ENCODE assay signal across 12 cellular contexts in the genomic region with DNA sequence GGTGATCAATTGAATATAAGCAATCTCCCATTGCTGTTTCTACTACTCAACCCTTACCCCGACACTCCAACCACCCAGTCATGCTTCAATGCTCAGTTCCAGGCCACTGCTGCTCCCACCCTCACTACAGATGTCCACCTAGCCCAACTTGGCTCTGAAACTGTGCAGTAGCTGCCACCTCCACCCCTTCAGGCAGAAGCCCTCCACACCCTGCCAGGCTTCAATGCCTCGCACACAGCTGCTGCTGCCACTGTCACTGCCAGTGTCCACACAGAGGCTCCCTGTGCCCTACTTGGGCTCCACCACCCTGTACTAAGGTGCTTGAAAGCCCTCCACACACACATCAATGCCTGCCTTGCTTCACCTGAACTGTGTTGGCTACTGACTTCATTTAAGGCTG. TPM values are rescaled to one million over a fixed set of nuclear protein-coding genes. Genes with fewer than 3 reads are reported as not detected.
DNase-seq lines count a peak whose midpoint lies in the region; ATAC-seq and TF ChIP-seq lines count a peak whose summit lies in the region.
"Had no signal": no experiment of that assay in that cellular context is flagged by ENCODE, and none has a peak within 500 bp of the region (broad histone marks: within the 10 kb centered on the region; RNA-seq: fewer than 3 reads in every experiment).

No MANE protein-coding gene starts in this region.

- H3K27me3 ChIP-seq in BLaER1: no peaks in the 10 kb centered on the region
- H3K27me3 ChIP-seq in MM.1S (replicated peaks; ENCODE audit: insufficient read depth, low read length): no peaks in the 10 kb centered on the region

- peak overlapping the region; percentile 39; the same call in 1 of the 2 replicates for H3K4me2 ChIP-seq in BLaER1
- no peak overlapping the region for H3K4me2 ChIP-seq in MM.1S (ENCODE audit: low read depth, low read length)

- H3K4me1 ChIP-seq in BLaER1: peaks cover 15% of the 10 kb centered on the region
- peaks cover 48% of the 10 kb centered on the region for H3K4me1 ChIP-seq in MM.1S (ENCODE audit: low read length)

- H3K9me2 ChIP-seq in MM.1S (replicated peaks; ENCODE audit: insufficient read depth, low read length): no peaks in the 10 kb centered on the region

- no peaks in the 10 kb centered on the region for H4K20me1 ChIP-seq in BLaER1
- no peaks in the 10 kb centered on the region for H4K20me1 ChIP-seq in MM.1S (ENCODE audit: insufficient read depth, low read length)

- peaks cover 48% of the 10 kb centered on the region for H3K79me2 ChIP-seq in MM.1S (ENCODE audit: low read length)

- no peaks in the 10 kb centered on the region for H3K36me3 ChIP-seq in BLaER1
- H3K36me3 ChIP-seq in MM.1S (replicated peaks; ENCODE audit: insufficient read depth, low read length): no peaks in the 10 kb centered on the region; the same call in 1 of the 2 replicates

- H3K9me3 ChIP-seq in BLaER1 (no peaks in the 10 kb centered on the region), MM.1S (replicated peaks; ENCODE audit: insufficient read depth, low read length) (no peaks in the 10 kb centered on the region)

- no peak overlapping the region for H3K4me3 ChIP-seq in BLaER1
- H3K4me3 ChIP-seq in MM.1S (ENCODE audit: low read length): no peak overlapping the region

- intact Hi-C loops in cardiac septum (cut with DNase I): no loop called here

- H2AFZ ChIP-seq in MM.1S (ENCODE audit: low read length): no peak overlapping the region

- H3K9ac ChIP-seq in BLaER1: no peak overlapping the region
- H3K9ac ChIP-seq in MM.1S (ENCODE audit: low read length): no peak overlapping the region

- DNase-seq in MM.1S: no peak
- DNase-seq in NCI-H1048 (lab: John Stamatoyannopoulos, UW): no peak
- DNase-seq in cardiac septum (ENCODE audit: low spot score): no peak
- DNase-seq: activated CD4-positive, alpha-beta T cell treated with anti-CD3 and anti-CD28 coated beads, Interleukin-2, amount 50 U/mL, for 48 hours; dermis blood vessel endothelial cell; NCI-H82 had no signal

- TF ChIP-seq CTCF in MM.1S (IDR thresholded peaks at IDR 0.05; ENCODE audit: low read length): no peak

- peaks cover 29% of the 10 kb centered on the region for H3F3A ChIP-seq in MM.1S (ENCODE audit: insufficient read depth, low read length)

- no peak overlapping the region for H3K27ac ChIP-seq in BLaER1
- peak overlapping the region; percentile 94; the same call in 1 of the 2 replicates for H3K27ac ChIP-seq in MM.1S (ENCODE audit: low read length)

- ATAC-seq in GM18511 (IDR thresholded peaks at IDR 0.05; ENCODE audit: unreplicated experiment) (peak; percentile 62), GM21786 (IDR thresholded peaks at IDR 0.05; ENCODE audit: unreplicated experiment) (peak; percentile 57), GM19395 (IDR thresholded peaks at IDR 0.05; ENCODE audit: unreplicated experiment) (no peak), HG03342 (IDR thresholded peaks at IDR 0.05; ENCODE audit: unreplicated experiment) (no peak)

RNA-seq across cellular contexts. Expression of a gene that starts 34.6 kb away (rescaled TPM):
- total RNA-seq in cardiac septum: 26.4 TPM

RNA-seq across cellular contexts. Expression of a gene that starts 43.0 kb away (rescaled TPM):
- total RNA-seq in cardiac septum: 0.43 TPM
- total RNA-seq: dermis blood vessel endothelial cell, fibroblast of villous mesenchyme had no signal

Comparison
In these comparisons a context has a peak if more than half of its experiments do, and no peak if none do; other contexts are left out.
1. ATAC-seq: peak in GM18511 (single experiment) and GM21786 (single experiment); none in GM19395 (single experiment) and HG03342 (single experiment).